ENCODE assay signal across 23 cellular contexts in genomic region chr6:25629202-25629584, GRCh38. TPM values are rescaled to one million over a fixed set of nuclear protein-coding genes. Genes with fewer than 3 reads are reported as not detected.
DNase-seq lines count a peak whose midpoint lies in the region; TF ChIP-seq lines count a peak whose summit lies in the region.
"Had no signal": no experiment of that assay in that cellular context is flagged by ENCODE, and none has a peak within 500 bp of the region (broad histone marks: within the 10 kb centered on the region; RNA-seq: fewer than 3 reads in every experiment).

No MANE protein-coding gene starts in this region.

- no peak overlapping the region for H4K91ac ChIP-seq in neuronal stem cell (ENCODE audit: low read depth, low read length, poor library complexity)

- H3K9me3 ChIP-seq in neuronal stem cell (replicated peaks in 1 of 2; ENCODE audit: control insufficient read depth in 2 of 2, insufficient read depth in 1 of 2, low read depth in 1 of 2, low read length in 2 of 2): no peaks in the 10 kb centered on the region
- H3K9me3 ChIP-seq in prostate gland: no peaks in the 10 kb centered on the region
- H3K9me3 ChIP-seq: A549, adrenal gland, BLaER1, Caco-2, tibial nerve had no signal

- no peak overlapping the region for H2BK12ac ChIP-seq in neuronal stem cell (ENCODE audit: low read length)

- H3K4me1 ChIP-seq in neuronal stem cell (ENCODE audit: control insufficient read depth in 2 of 2, insufficient read depth in 1 of 2, low read depth in 1 of 2, low read length in 2 of 2) (peaks cover 0 to 15% of the 10 kb centered on the region in 2 donors), prostate gland (replicated peaks) (no peaks in the 10 kb centered on the region)
- H3K4me1 ChIP-seq: A549, adrenal gland, BLaER1, Caco-2, tibial nerve had no signal

- no peak overlapping the region for H3K9ac ChIP-seq in neuronal stem cell (ENCODE audit: low read depth, low read length, poor library complexity)
- H3K9ac ChIP-seq: BLaER1 had no signal

- H3K23ac ChIP-seq in neuronal stem cell (ENCODE audit: low read depth, low read length, poor library complexity): no peak overlapping the region

- peak; percentile 78 for DNase-seq in NCI-H2029 (lab: John Stamatoyannopoulos, UW)
- no peak for DNase-seq in NCI-H2029 treated with DMSO at 0.1 percent for 48 hours (lab: John Stamatoyannopoulos, UW)
- peak; percentile 21 for DNase-seq in NCI-H1694 (lab: John Stamatoyannopoulos, UW)
- DNase-seq in SHP77 treated with DMSO at 0.1 percent for 48 hours (lab: John Stamatoyannopoulos, UW): peak; percentile 81
- DNase-seq in neuronal stem cell (ENCODE audit: low spot score): no peak
- no peak for DNase-seq in prostate gland (ENCODE audit: low spot score)
- no peak for DNase-seq in cortex of kidney (lab: John Stamatoyannopoulos, UW)
- no peak for DNase-seq in dorsolateral prefrontal cortex
- DNase-seq: activated CD4-positive, CD25-positive, alpha-beta regulatory T cell treated with anti-CD3 and anti-CD28 coated beads, Interleukin-2, amount 50 U/mL, for 72 hours; activated CD8-positive, alpha-beta T cell treated with anti-CD3 and anti-CD28 coated beads for 36 hours; adrenal gland; brain microvascular endothelial cell; Caco-2; effector memory CD4-positive, alpha-beta T cell; Karpas-422; stimulated activated CD4-positive, alpha-beta T cell treated with anti-CD3 and anti-CD28 coated beads, Interleukin-4, amount 100 ng/mL, for 24 hours had no signal

- no peaks in the 10 kb centered on the region for H3K79me1 ChIP-seq in neuronal stem cell (ENCODE audit: low read depth, low read length)

- H3K4me2 ChIP-seq in neuronal stem cell (ENCODE audit: insufficient read depth, low read length, poor library complexity, severe bottlenecking): no peak overlapping the region
- H3K4me2 ChIP-seq: A549, BLaER1, GM23338, hepatocyte had no signal

- H3K36me3 ChIP-seq in neuronal stem cell (replicated peaks in 1 of 2; ENCODE audit: control insufficient read depth in 2 of 2, insufficient read depth in 2 of 2, low read length in 2 of 2): no peaks in the 10 kb centered on the region
- no peaks in the 10 kb centered on the region for H3K36me3 ChIP-seq in prostate gland
- H3K36me3 ChIP-seq: adrenal gland, BLaER1, brain microvascular endothelial cell, tibial nerve had no signal

- no CpG with 5 or more reads among the region's 4 CpGs for WGBS in neuronal stem cell (ENCODE audit: extremely low coverage in 2 of 2, insufficient read length in 2 of 2, insufficient replicate concordance in 1 of 2), 2 donors
- WGBS in prostate gland: 67% methylated on average over 4 of the region's 4 CpGs

- H3K27me3 ChIP-seq in neuronal stem cell (ENCODE audit: control insufficient read depth in 3 of 3, insufficient read depth in 3 of 3, low read depth in 1 of 3, low read length in 3 of 3): peaks cover 0 to 11% (median 0%) of the 10 kb centered on the region in 3 experiments
- H3K27me3 ChIP-seq in prostate gland (replicated peaks; ENCODE audit: insufficient read depth): no peaks in the 10 kb centered on the region
- peaks cover 0 to 23% (median 0%) of the 10 kb centered on the region in 45 donors for H3K27me3 ChIP-seq in dorsolateral prefrontal cortex
- H3K27me3 ChIP-seq: adrenal gland, BLaER1, brain microvascular endothelial cell, hepatocyte, tibial nerve had no signal

- TF ChIP-seq POLR2A in prostate gland (IDR thresholded peaks at IDR 0.05): no peak

- H3K27ac ChIP-seq in neuronal stem cell (replicated peaks; ENCODE audit: low read length) (no peak overlapping the region), prostate gland (no peak overlapping the region), dorsolateral prefrontal cortex (no peak overlapping the region)
- H3K27ac ChIP-seq: A549, adrenal gland, BLaER1, brain microvascular endothelial cell, hepatocyte, tibial nerve had no signal

- H2AK5ac ChIP-seq in neuronal stem cell (ENCODE audit: low read depth, low read length): no peak overlapping the region

- no peak for TF ChIP-seq CTCF in prostate gland (IDR thresholded peaks at IDR 0.05)
- no peak for TF ChIP-seq CTCF in dorsolateral prefrontal cortex (IDR thresholded peaks at IDR 0.05 in 54 of 56, conservative IDR thresholded peaks at IDR 0.05 in 2 of 56; ENCODE audit: low read depth in 1 of 56, partially characterized antibody in 56 of 56)

- H3K4ac ChIP-seq in neuronal stem cell (ENCODE audit: low read length): no peak overlapping the region

- no peak overlapping the region for H2BK120ac ChIP-seq in neuronal stem cell (ENCODE audit: low read depth, low read length)

- no peak overlapping the region for H2BK5ac ChIP-seq in neuronal stem cell (ENCODE audit: low read length)

- peak overlapping the region; percentile 42 for H3K18ac ChIP-seq in neuronal stem cell (ENCODE audit: low read length)

- no peak overlapping the region for H3K14ac ChIP-seq in neuronal stem cell (ENCODE audit: low read length)

- no peak overlapping the region for H2AFZ ChIP-seq in neuronal stem cell (ENCODE audit: low read length)
- H2AFZ ChIP-seq: GM23338, hepatocyte had no signal

- no peak overlapping the region for H2BK15ac ChIP-seq in neuronal stem cell (ENCODE audit: low read length)

- intact Hi-C loops in prostate gland (cut with DNase I): no loop called here
- intact Hi-C loops in dorsolateral prefrontal cortex (cut with DNase I): no loop called here

- H4K8ac ChIP-seq in neuronal stem cell (ENCODE audit: low read depth, low read length): no peak overlapping the region

- H3K4me3 ChIP-seq in neuronal stem cell (ENCODE audit: low read length in 2 of 2) (no peak overlapping the region), prostate gland (no peak overlapping the region), dorsolateral prefrontal cortex (no peak overlapping the region)
- H3K4me3 ChIP-seq: A549, adrenal gland, BLaER1, GM23338, hepatocyte, tibial nerve had no signal

RNA-seq across cellular contexts. Expression of gene SCGN, which starts 22.8 kb away (rescaled TPM):
- 0.03 TPM for polyA plus RNA-seq in neuronal stem cell (2013, experiment 1 of 2)
- polyA plus RNA-seq in neuronal stem cell (2013, experiment 2 of 2): not detected
- 1 to 10 TPM in 1 of 2 donors, not detected in 1; 2.6 TPM for total RNA-seq in prostate gland
- 1 to 10 TPM in 89 of 120 experiments, under 1 TPM in 26, not detected in 5; 0.29 to 7.0 (median 1.4) TPM for total RNA-seq in dorsolateral prefrontal cortex
- total RNA-seq: activated CD8-positive, alpha-beta T cell treated with anti-CD3 and anti-CD28 coated beads for 36 hours; GM23338; NCI-H460; OCI-LY7; tibial nerve had no signal
- polyA plus RNA-seq: GM23338 had no signal

Comparison
In these comparisons a context has a peak if more than half of its experiments do, and no peak if none do; other contexts are left out.
1. DNase-seq: peak in NCI-H2029 (single experiment), NCI-H1694 (single experiment) and SHP77 treated with DMSO at 0.1 percent for 48 hours (single experiment); none in NCI-H2029 treated with DMSO at 0.1 percent for 48 hours (single experiment), neuronal stem cell (single experiment), prostate gland (single experiment), cortex of kidney (single experiment) and dorsolateral prefrontal cortex (0 of 10).